ENCODE assay signal across 8 cellular contexts in the genomic region with DNA sequence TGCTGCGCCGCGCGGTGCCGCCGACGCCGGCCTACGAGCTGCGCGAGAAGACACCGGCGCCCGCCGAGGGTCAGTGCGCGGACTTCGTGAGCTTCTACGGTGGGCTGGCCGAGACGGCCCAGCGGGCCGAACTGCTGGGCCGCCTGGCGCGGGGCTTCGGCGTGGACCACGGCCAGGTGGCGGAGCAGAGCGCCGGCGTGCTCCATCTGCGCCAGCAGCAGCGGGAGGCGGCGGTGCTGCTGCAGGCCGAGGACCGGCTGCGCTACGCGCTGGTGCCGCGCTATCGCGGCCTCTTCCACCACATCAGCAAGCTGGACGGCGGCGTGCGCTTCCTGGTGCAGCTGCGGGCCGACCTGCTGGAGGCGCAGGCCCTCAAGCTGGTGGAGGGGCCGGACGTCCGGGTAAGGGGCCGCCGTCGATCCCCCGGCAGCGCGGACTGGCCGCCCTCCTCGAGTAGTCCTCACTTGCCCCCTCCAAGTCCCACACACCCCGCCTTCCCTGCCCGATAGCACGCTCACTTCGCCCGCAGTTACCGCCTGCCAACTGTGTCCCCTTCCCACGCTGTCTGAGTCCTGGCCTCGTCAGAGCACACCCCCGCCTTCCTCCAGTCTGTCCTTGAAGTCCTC. TPM values are rescaled to one million over a fixed set of nuclear protein-coding genes. Genes with fewer than 3 reads are reported as not detected.
DNase-seq lines count a peak whose midpoint lies in the region; ATAC-seq, FAIRE-seq and TF ChIP-seq lines count a peak whose summit lies in the region.

No MANE protein-coding gene starts in this region.

- H3K4me2 ChIP-seq in GM23338 (peak overlapping the region; percentile 99), H1 (ENCODE audit: insufficient read depth in 1 of 2, low read depth in 2 of 2, low read length in 2 of 2) (peak overlapping the region; percentile 56 to 89)

- H3K14ac ChIP-seq in H1 (ENCODE audit: insufficient read length), result no peak overlapping the region

- H3K4me1 ChIP-seq in GM23338 (ENCODE audit: insufficient read depth) (peaks cover 14% of the 10 kb centered on the region), H1 (replicated peaks in 1 of 4; ENCODE audit: control insufficient read depth in 3 of 4, insufficient read depth in 4 of 4, low read length in 3 of 4) (peaks cover 2 to 13% (median 4%) of the 10 kb centered on the region in 4 experiments; a peak in 5 of 7 replicates), mucosa of descending colon (ENCODE audit: low read depth) (peaks cover 5% of the 10 kb centered on the region)

- ATAC-seq in GM23338 (peak; percentile 67), mucosa of descending colon (peak; percentile 77)
- ATAC-seq in activated CD8-positive, alpha-beta T cell treated with anti-CD3 and anti-CD28 coated beads, Interleukin-2, amount 10 ng/mL, durations not matched to agents 7 days and 5 days, result peak; percentile 73
- peak; percentile 74 for ATAC-seq in stimulated activated effector memory CD8-positive, alpha-beta T cell treated with anti-CD3 and anti-CD28 coated beads, Interleukin-12 subunit alpha, Interleukin-12 subunit beta, amount 100 ng/mL, for 72 hours

- no peak overlapping the region for H3K4ac ChIP-seq in H1 (replicated peaks; ENCODE audit: insufficient read length, low read depth, low read length)

- FAIRE-seq in H1 (lab: Jason Lieb, UNC) (no peak), H54 (lab: Jason Lieb, UNC) (no peak)

- no peaks in the 10 kb centered on the region for H3K9me2 ChIP-seq in GM23338 (ENCODE audit: insufficient read depth)

- H3K9ac ChIP-seq in H1 (replicated peaks in 1 of 4; ENCODE audit: extremely low read depth in 1 of 4, low read depth in 3 of 4, low read length in 3 of 4), result peak overlapping the region; percentile 7 to 52 (median 40); a peak in 6 of 7 replicates

- peaks cover 11% of the 10 kb centered on the region for H3K4me1 Mint-ChIP-seq in GM23338
- H3K4me1 Mint-ChIP-seq in activated CD8-positive, alpha-beta T cell treated with anti-CD3 and anti-CD28 coated beads, Interleukin-2, amount 10 ng/mL, durations not matched to agents 7 days and 5 days (ENCODE audit: low read depth), result peaks cover 31% of the 10 kb centered on the region
- H3K4me1 Mint-ChIP-seq in stimulated activated effector memory CD8-positive, alpha-beta T cell treated with anti-CD3 and anti-CD28 coated beads, Interleukin-12 subunit alpha, Interleukin-12 subunit beta, amount 100 ng/mL, for 72 hours, result peaks cover 38% of the 10 kb centered on the region

- H3K18ac ChIP-seq in H1 (ENCODE audit: extremely low read depth, low read length), result no peak overlapping the region

- no peak overlapping the region for H2BK12ac ChIP-seq in H1 (ENCODE audit: low read depth, low read length)

- H2BK120ac ChIP-seq in H1 (replicated peaks; ENCODE audit: low read depth, low read length), result no peak overlapping the region

- no peaks in the 10 kb centered on the region for H3K36me3 ChIP-seq in GM23338 (ENCODE audit: insufficient read depth)
- H3K36me3 ChIP-seq in H1 (ENCODE audit: control insufficient read depth in 2 of 4, insufficient read depth in 4 of 4, low read length in 3 of 4), result no peaks in the 10 kb centered on the region
- H3K36me3 ChIP-seq in mucosa of descending colon (ENCODE audit: low read depth), result no peaks in the 10 kb centered on the region

- H3K27ac Mint-ChIP-seq in GM23338, result no peak overlapping the region; the same call in 1 of the 2 replicates
- H3K27ac Mint-ChIP-seq in activated CD8-positive, alpha-beta T cell treated with anti-CD3 and anti-CD28 coated beads, Interleukin-2, amount 10 ng/mL, durations not matched to agents 7 days and 5 days, result peak overlapping the region; percentile 83
- H3K27ac Mint-ChIP-seq in stimulated activated effector memory CD8-positive, alpha-beta T cell treated with anti-CD3 and anti-CD28 coated beads, Interleukin-12 subunit alpha, Interleukin-12 subunit beta, amount 100 ng/mL, for 72 hours, result peak overlapping the region; percentile 76

- H3K4me3 ChIP-seq in GM12875 (ENCODE audit: low read depth, low read length) (peak overlapping the region; percentile 66), GM23338 (peak overlapping the region; percentile 71), H1 (ENCODE audit: extremely low read depth in 1 of 4, insufficient read depth in 2 of 4, low read depth in 3 of 4, low read length in 4 of 4) (peak overlapping the region; percentile 56 to 81 (median 70)), mucosa of descending colon (peak overlapping the region; percentile 78)

- no peak overlapping the region for H2BK15ac ChIP-seq in H1 (ENCODE audit: low read length)

- H4K91ac ChIP-seq in H1 (replicated peaks; ENCODE audit: insufficient read length, low read length), result peak overlapping the region; percentile 62

- no peaks in the 10 kb centered on the region; the same call in 2 of the 3 replicates for H3K9me3 Mint-ChIP-seq in GM23338
- no peaks in the 10 kb centered on the region for H3K9me3 Mint-ChIP-seq in activated CD8-positive, alpha-beta T cell treated with anti-CD3 and anti-CD28 coated beads, Interleukin-2, amount 10 ng/mL, durations not matched to agents 7 days and 5 days (ENCODE audit: insufficient read depth)
- H3K9me3 Mint-ChIP-seq in stimulated activated effector memory CD8-positive, alpha-beta T cell treated with anti-CD3 and anti-CD28 coated beads, Interleukin-12 subunit alpha, Interleukin-12 subunit beta, amount 100 ng/mL, for 72 hours, result no peaks in the 10 kb centered on the region

- TF ChIP-seq POLR2A in H1 (IDR thresholded peaks at IDR 0.05; ENCODE audit: control extremely low read depth in 1 of 2, low read depth in 2 of 2, low read length in 2 of 2) (peak in 1 of 2 experiments; percentile 44; a peak in 1 of 3 replicates), H54 (IDR thresholded peaks at IDR 0.05; ENCODE audit: low read depth, low read length) (no peak; the same call in 1 of the 2 replicates)

- H2AK5ac ChIP-seq in H1 (ENCODE audit: low read depth, low read length), result no peak overlapping the region

- H3K9me3 ChIP-seq in H1 (ENCODE audit: insufficient read depth in 2 of 2, low read depth in 1 of 2, low read length in 1 of 2), result no peaks in the 10 kb centered on the region
- no peaks in the 10 kb centered on the region for H3K9me3 ChIP-seq in mucosa of descending colon

- CTCF ChIA-PET in activated CD8-positive, alpha-beta T cell treated with anti-CD3 and anti-CD28 coated beads, Interleukin-2, amount 10 ng/mL, durations not matched to agents 7 days and 5 days (lab: Charles Lee), result interaction anchor here (0.9 to 1.4 kb wide), 4 partner anchors 12 to 75 kb away, joined by 3 to 7 read pairs (median 3); no protein-coding TSS in a partner anchor
- CTCF ChIA-PET in H1 (lab: Charles Lee; ENCODE audit: partially characterized antibody), result interaction anchor here (0.8 kb wide), 1 partner anchor 12 kb away, joined by 3 read pairs; no protein-coding TSS in a partner anchor

- H3K79me2 ChIP-seq in GM23338 (replicated peaks; ENCODE audit: insufficient read depth), result peaks cover 20% of the 10 kb centered on the region
- H3K79me2 ChIP-seq in H1 (ENCODE audit: control insufficient read depth in 1 of 2, insufficient read depth in 2 of 2, low read length in 2 of 2), result peaks cover 0 to 39% of the 10 kb centered on the region in 2 experiments; a peak in 2 of 4 replicates

- TF ChIP-seq EP300 in H1 (IDR thresholded peaks at IDR 0.05; ENCODE audit: borderline replicate concordance in 1 of 2, low read depth in 2 of 2, low read length in 2 of 2), result no peak

- peaks cover 6% of the 10 kb centered on the region for H3K27me3 Mint-ChIP-seq in GM23338 (ENCODE audit: insufficient read depth, low read depth, poor library complexity)
- peaks cover 7% of the 10 kb centered on the region for H3K27me3 Mint-ChIP-seq in activated CD8-positive, alpha-beta T cell treated with anti-CD3 and anti-CD28 coated beads, Interleukin-2, amount 10 ng/mL, durations not matched to agents 7 days and 5 days (ENCODE audit: low read depth)

- POLR2A ChIA-PET in activated CD8-positive, alpha-beta T cell treated with anti-CD3 and anti-CD28 coated beads, Interleukin-2, amount 10 ng/mL, durations not matched to agents 7 days and 5 days (lab: Charles Lee), result interaction anchor here (0.9 to 1.0 kb wide), 2 partner anchors 19 to 24 kb away, joined by 3 to 4 read pairs; no protein-coding TSS in a partner anchor
- POLR2A ChIA-PET in H1 (lab: Charles Lee; ENCODE audit: partially characterized antibody), result interaction anchor here (0.9 to 2.6 kb wide), 5 partner anchors 9 to 70 kb away, joined by 3 to 7 read pairs (median 4); no protein-coding TSS in a partner anchor

- no peak overlapping the region for H2BK20ac ChIP-seq in H1 (ENCODE audit: low read length)

- H3K27ac ChIP-seq in GM23338 (ENCODE audit: low read depth) (no peak overlapping the region), H1 (ENCODE audit: low read depth, low read length) (no peak overlapping the region)

- WGBS in H1 (ENCODE audit: extremely low coverage in 1 of 2, insufficient coverage in 1 of 2, insufficient read length in 1 of 2, insufficient replicate concordance in 2 of 2, low coverage in 1 of 2, low lambda C conversion rate in 2 of 2, missing lambda C conversion rate in 1 of 2), 2 experiments, result 4% methylated on average over 73 of the region's 73 CpGs; no CpG with 5 or more reads in 1 of the 2 experiments

- H4K8ac ChIP-seq in H1 (ENCODE audit: extremely low read depth, insufficient read depth, low read length), result no peak overlapping the region

- TF ChIP-seq CTCF in GM12875 (IDR thresholded peaks at IDR 0.05; ENCODE audit: borderline replicate concordance, insufficient read depth, low read depth, low read length) (no peak), GM23338 (conservative IDR thresholded peaks at IDR 0.05; ENCODE audit: low read depth in 2 of 2) (no peak), H1 (IDR thresholded peaks at IDR 0.05; ENCODE audit: control extremely low read depth in 1 of 3, insufficient read depth in 1 of 3, low read depth in 1 of 3, low read length in 3 of 3) (no peak), mucosa of descending colon (IDR thresholded peaks at IDR 0.05) (no peak)

- peak overlapping the region; percentile 63; the same call in 1 of the 2 replicates for H2AFZ ChIP-seq in GM23338
- H2AFZ ChIP-seq in H1 (ENCODE audit: low read length), result no peak overlapping the region; the same call in 1 of the 2 replicates

- H3K79me1 ChIP-seq in H1 (ENCODE audit: low read depth, low read length), result peaks cover 2% of the 10 kb centered on the region; the same call in 1 of the 2 replicates

- H4K20me1 ChIP-seq in GM23338 (replicated peaks; ENCODE audit: insufficient read depth) (peaks cover 13% of the 10 kb centered on the region), H1 (replicated peaks in 1 of 2; ENCODE audit: control insufficient read depth in 1 of 2, insufficient read depth in 2 of 2, low read length in 2 of 2) (peaks cover 3 to 9% of the 10 kb centered on the region in 2 experiments)

- peak; percentile 73 for DNase-seq in GM23338 (ENCODE audit: low spot score)
- peak; percentile 26 to 27 for DNase-seq in Kasumi-1 (lab: John Stamatoyannopoulos, UW)
- DNase-seq in activated CD8-positive, alpha-beta T cell treated with anti-CD3 and anti-CD28 coated beads, Interleukin-2, amount 10 ng/mL, durations not matched to agents 7 days and 5 days, result peak; percentile 45
- DNase-seq in H1 (ENCODE audit: low read depth in 1 of 2, low spot score in 2 of 2), result peak in 1 of 2 experiments; percentile 76
- DNase-seq in mucosa of descending colon, result peak; percentile 55 to 78 (median 75)
- peak; percentile 27 to 63 for DNase-seq in stimulated activated effector memory CD8-positive, alpha-beta T cell treated with anti-CD3 and anti-CD28 coated beads, Interleukin-12 subunit alpha, Interleukin-12 subunit beta, amount 100 ng/mL, for 72 hours (ENCODE audit: low spot score in 2 of 2)
- no peak for DNase-seq in H54 (ENCODE audit: insufficient read length, low spot score)

- peaks cover 6% of the 10 kb centered on the region for H3K23me2 ChIP-seq in H1 (ENCODE audit: low read depth, low read length)

- H3K23ac ChIP-seq in H1 (ENCODE audit: insufficient read length), result no peak overlapping the region

- no peaks in the 10 kb centered on the region; the same call in 2 of the 3 replicates for H3K36me3 Mint-ChIP-seq in GM23338 (ENCODE audit: low read depth)
- peaks cover 1% of the 10 kb centered on the region for H3K36me3 Mint-ChIP-seq in activated CD8-positive, alpha-beta T cell treated with anti-CD3 and anti-CD28 coated beads, Interleukin-2, amount 10 ng/mL, durations not matched to agents 7 days and 5 days (ENCODE audit: low read depth)
- H3K36me3 Mint-ChIP-seq in stimulated activated effector memory CD8-positive, alpha-beta T cell treated with anti-CD3 and anti-CD28 coated beads, Interleukin-12 subunit alpha, Interleukin-12 subunit beta, amount 100 ng/mL, for 72 hours, result no peaks in the 10 kb centered on the region

- no peak overlapping the region for H3K56ac ChIP-seq in H1 (replicated peaks; ENCODE audit: insufficient read length, low read depth, low read length)

- no peak for TF ChIP-seq RAD21 in H1 (IDR thresholded peaks at IDR 0.05 in 1 of 2, conservative IDR thresholded peaks at IDR 0.05 in 1 of 2; ENCODE audit: low read depth in 2 of 2, low read length in 2 of 2)

- H2BK5ac ChIP-seq in H1 (ENCODE audit: low read depth, low read length), result no peak overlapping the region

- H4K5ac ChIP-seq in H1 (ENCODE audit: insufficient read length, low read depth, low read length), result no peak overlapping the region

- peak overlapping the region; percentile 94 for H3K4me3 Mint-ChIP-seq in GM23338
- peak overlapping the region; percentile 92 for H3K4me3 Mint-ChIP-seq in activated CD8-positive, alpha-beta T cell treated with anti-CD3 and anti-CD28 coated beads, Interleukin-2, amount 10 ng/mL, durations not matched to agents 7 days and 5 days
- peak overlapping the region; percentile 81 for H3K4me3 Mint-ChIP-seq in stimulated activated effector memory CD8-positive, alpha-beta T cell treated with anti-CD3 and anti-CD28 coated beads, Interleukin-12 subunit alpha, Interleukin-12 subunit beta, amount 100 ng/mL, for 72 hours

- H3K27me3 ChIP-seq in GM23338 (ENCODE audit: insufficient read depth) (peaks cover 4% of the 10 kb centered on the region; the same call in 1 of the 2 replicates), H1 (replicated peaks in 1 of 4; ENCODE audit: control insufficient read depth in 3 of 4, extremely low read depth in 1 of 4, insufficient read depth in 3 of 4, low read length in 3 of 4) (no peaks in the 10 kb centered on the region; a peak in 1 of 7 replicates)

- intact Hi-C loops in mucosa of descending colon (cut with DNase I, micrococcal nuclease), result no loop called here

- peaks cover 11% of the 10 kb centered on the region; the same call in 1 of the 2 replicates for H3F3A ChIP-seq in GM23338 (replicated peaks; ENCODE audit: low read depth)

RNA-seq across cellular contexts. Expression of a gene that starts 0.5 kb away (rescaled TPM):
- 6.5 and 7.2 TPM in 2 replicates for total RNA-seq in GM23338 (2014; rRNA removed; shearing (Covaris generic))
- polyA plus RNA-seq in GM23338 (2016; fragmentation: Nextera tagmentation; extraction: Ambion mirVana) (2.3 and 3.2 TPM in 2 replicates), H1 (2011; rRNA removed) (3.7 and 4.6 TPM in 2 replicates)
- total RNA-seq in activated CD8-positive, alpha-beta T cell treated with anti-CD3 and anti-CD28 coated beads, Interleukin-2, amount 10 ng/mL, durations not matched to agents 7 days and 5 days, result 1 to 10 TPM; 4.2 to 4.3 TPM
- 5.8 and 7.0 TPM in 2 replicates for total RNA-seq in H1 (2021; fragmentation: NEBNext Ultra II Directional; extraction: Animal tissue kit (Norgen Biotek cat#: 25700))
- polyA plus RNA-seq in H1 (2011; cell fraction: cytosol; rRNA removed), result 3.9 TPM
- polyA plus RNA-seq in H1 (2011; cell fraction: nucleus; rRNA removed), result 12.8 TPM
- 3.2 to 3.9 TPM (median 3.6 TPM) in 4 replicates for polyA plus RNA-seq in H1 (2012, experiment 1 of 2)
- 1.7 TPM for polyA plus RNA-seq in H1 (2012, experiment 2 of 2)
- 3.0 TPM for polyA plus RNA-seq in H1 (2013, experiment 1 of 2)
- polyA plus RNA-seq in H1 (2013, experiment 2 of 2), result 2.4 TPM
- polyA minus RNA-seq in H1 (2011; rRNA and poly(A)+ RNA removed), result 18.3 and 19.3 TPM in 2 replicates
- 6.3 TPM for polyA minus RNA-seq in H1 (2011; cell fraction: cytosol; rRNA and poly(A)+ RNA removed)
- polyA minus RNA-seq in H1 (2011; cell fraction: nucleus; rRNA and poly(A)+ RNA removed), result 26.2 TPM
- 10 to 100 TPM in 2 of 3 donors, 1 to 10 TPM in 1; 9.0 to 13.9 (median 12.2) TPM for total RNA-seq in mucosa of descending colon

RNA-seq across cellular contexts. Expression of a gene that starts 53.7 kb away (rescaled TPM):
- 0.89 and 1.6 TPM in 2 replicates for total RNA-seq in GM23338 (2014; rRNA removed; shearing (Covaris generic))
- polyA plus RNA-seq in GM23338 (2016; fragmentation: Nextera tagmentation; extraction: Ambion mirVana) (0.32 and 0.94 TPM in 2 replicates), H1 (2011; rRNA removed) (0.76 and 1.5 TPM in 2 replicates)
- under 1 TPM; 0.24 to 0.26 TPM for total RNA-seq in activated CD8-positive, alpha-beta T cell treated with anti-CD3 and anti-CD28 coated beads, Interleukin-2, amount 10 ng/mL, durations not matched to agents 7 days and 5 days
- 0.48 and 0.58 TPM in 2 replicates for total RNA-seq in H1 (2021; fragmentation: NEBNext Ultra II Directional; extraction: Animal tissue kit (Norgen Biotek cat#: 25700))
- 1.2 TPM for polyA plus RNA-seq in H1 (2011; cell fraction: cytosol; rRNA removed)
- 2.4 TPM for polyA plus RNA-seq in H1 (2011; cell fraction: nucleus; rRNA removed)
- 0.53 to 0.86 TPM (median 0.70 TPM) in 4 replicates for polyA plus RNA-seq in H1 (2012, experiment 1 of 2)
- 0.34 TPM for polyA plus RNA-seq in H1 (2012, experiment 2 of 2)
- 0.34 TPM for polyA plus RNA-seq in H1 (2013, experiment 1 of 2)
- polyA plus RNA-seq in H1 (2013, experiment 2 of 2), result 0.48 TPM
- polyA minus RNA-seq in H1 (2011; rRNA and poly(A)+ RNA removed), result 0.16 and 0.22 TPM in 2 replicates
- polyA minus RNA-seq in H1 (2011; cell fraction: cytosol; rRNA and poly(A)+ RNA removed), result 0.59 TPM
- 2.5 TPM for polyA minus RNA-seq in H1 (2011; cell fraction: nucleus; rRNA and poly(A)+ RNA removed)
- 10 to 100 TPM; 11.6 to 15.9 (median 12.2) TPM for total RNA-seq in mucosa of descending colon
